17 cellular contexts compared by ENCODE assay signal in the genomic region with DNA sequence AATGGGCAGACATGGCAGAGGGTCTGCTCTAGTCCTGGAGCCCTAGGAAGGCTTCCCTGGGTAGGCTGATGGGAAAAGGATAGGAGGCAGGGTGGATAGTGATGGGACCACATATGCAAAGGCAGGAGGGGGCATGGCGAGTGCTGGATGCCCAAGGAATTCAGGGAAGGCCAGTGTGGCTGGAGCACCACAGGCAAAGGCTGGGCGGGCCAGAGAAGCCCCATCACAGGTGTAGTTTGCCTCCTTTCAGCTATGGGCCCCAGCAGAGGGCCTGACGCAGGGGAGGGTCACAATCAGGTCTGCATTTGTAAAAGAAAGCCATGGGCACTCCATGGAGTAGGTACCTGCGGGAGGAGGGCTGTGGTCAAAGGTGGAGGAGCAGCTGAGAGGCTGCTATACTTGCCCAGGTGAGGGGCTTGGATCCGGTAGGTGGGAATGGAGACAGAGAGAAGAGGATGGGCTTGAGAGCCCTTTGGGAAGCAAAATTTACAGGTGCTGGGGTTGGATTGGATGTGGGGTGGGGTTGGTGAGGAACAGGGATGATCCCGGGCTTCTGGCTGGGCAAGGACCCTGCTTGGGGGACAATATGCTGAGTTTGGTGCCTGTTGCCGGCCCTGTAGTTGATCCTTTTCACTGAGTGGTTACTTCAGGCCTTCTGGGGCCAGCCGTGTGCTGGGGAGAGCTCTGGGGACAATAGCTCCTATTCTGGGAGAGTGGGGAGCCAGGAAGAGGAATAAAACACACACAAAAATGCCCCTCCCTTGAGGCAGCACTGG. TPM values are rescaled to one million over a fixed set of nuclear protein-coding genes. Genes with fewer than 3 reads are reported as not detected.
DNase-seq lines count a peak whose midpoint lies in the region; ATAC-seq and TF ChIP-seq lines count a peak whose summit lies in the region.
"Had no signal": no experiment of that assay in that cellular context is flagged by ENCODE, and none has a peak within 500 bp of the region (broad histone marks: within the 10 kb centered on the region; RNA-seq: fewer than 3 reads in every experiment).

No MANE protein-coding gene starts in this region.

- H3K4me1 ChIP-seq in HUES48 (ENCODE audit: control insufficient read depth, insufficient read depth, low read length) (peaks cover 64% of the 10 kb centered on the region), hepatocyte (ENCODE audit: insufficient read depth) (peaks cover 72% of the 10 kb centered on the region), trophoblast cell (ENCODE audit: control insufficient read depth in 1 of 2, insufficient read depth in 2 of 2, low read length in 2 of 2) (peaks cover 70 to 79% of the 10 kb centered on the region in 2 experiments)

- peak overlapping the region; percentile 97 for H2AK5ac ChIP-seq in trophoblast cell (ENCODE audit: low read length)

- 93% methylated on average over 8 of the region's 8 CpGs for WGBS in hepatocyte (ENCODE audit: low lambda C conversion rate, missing lambda C conversion rate)
- WGBS in trophoblast cell (ENCODE audit: extremely low coverage, insufficient coverage, insufficient read length): no CpG with 5 or more reads among the region's 8 CpGs

- no peak overlapping the region for H3K27ac Mint-ChIP-seq in activated CD4-positive, alpha-beta T cell treated with anti-CD3 and anti-CD28 coated beads, Interleukin-2, amount 10 ng/mL, durations not matched to agents 24 days and 14 days
- H3K27ac Mint-ChIP-seq in activated CD4-positive, alpha-beta T cell treated with anti-CD3 and anti-CD28 coated beads for 36 hours: no peak overlapping the region
- H3K27ac Mint-ChIP-seq: stimulated activated naive B cell treated with anti-CD40 and anti-IgM and Interleukin-4, amounts not matched to agents 10 μg/mL and 1 μg/mL and 100 μg/mL, for 72 hours had no signal

- ATAC-seq in GM18519 (IDR thresholded peaks at IDR 0.05; ENCODE audit: low FRiP score, unreplicated experiment) (no peak), HG03097 (IDR thresholded peaks at IDR 0.05; ENCODE audit: low FRiP score, unreplicated experiment) (no peak)
- no peak for ATAC-seq in activated CD4-positive, alpha-beta T cell treated with anti-CD3 and anti-CD28 coated beads for 36 hours
- ATAC-seq: stimulated activated naive B cell treated with anti-CD40 and anti-IgM and Interleukin-4, amounts not matched to agents 10 μg/mL and 1 μg/mL and 100 μg/mL, for 72 hours had no signal

- H2AFZ ChIP-seq in hepatocyte (no peak overlapping the region), trophoblast cell (ENCODE audit: insufficient read depth, low read length, poor library complexity) (peak overlapping the region; percentile 37)

- H3K79me2 ChIP-seq in hepatocyte (no peaks in the 10 kb centered on the region), trophoblast cell (ENCODE audit: control insufficient read depth, insufficient read depth, low read length, poor library complexity) (peaks cover 10% of the 10 kb centered on the region)

- peak overlapping the region; percentile 1 for H3K4ac ChIP-seq in trophoblast cell (ENCODE audit: low read depth, low read length)

- peak overlapping the region; percentile 37 for H4K8ac ChIP-seq in trophoblast cell (ENCODE audit: low read depth, low read length)

- intact Hi-C loops in activated CD4-positive, alpha-beta T cell treated with anti-CD3 and anti-CD28 coated beads, Interleukin-2, amount 10 ng/mL, durations not matched to agents 24 days and 14 days (cut with micrococcal nuclease): no loop called here
- intact Hi-C loops in activated CD4-positive, alpha-beta T cell treated with anti-CD3 and anti-CD28 coated beads for 36 hours (cut with DNase I, micrococcal nuclease): no loop called here

- no peak overlapping the region for H3K9ac ChIP-seq in HUES48 (ENCODE audit: low read depth, low read length)
- no peak overlapping the region for H3K9ac ChIP-seq in trophoblast cell (ENCODE audit: low read length)
- H3K9ac ChIP-seq: KMS-11 had no signal

- H3K4me3 Mint-ChIP-seq in activated CD4-positive, alpha-beta T cell treated with anti-CD3 and anti-CD28 coated beads, Interleukin-2, amount 10 ng/mL, durations not matched to agents 24 days and 14 days: no peak overlapping the region
- no peak overlapping the region for H3K4me3 Mint-ChIP-seq in activated CD4-positive, alpha-beta T cell treated with anti-CD3 and anti-CD28 coated beads for 36 hours
- H3K4me3 Mint-ChIP-seq: stimulated activated naive B cell treated with anti-CD40 and anti-IgM and Interleukin-4, amounts not matched to agents 10 μg/mL and 1 μg/mL and 100 μg/mL, for 72 hours had no signal

- no peaks in the 10 kb centered on the region for H4K20me1 ChIP-seq in hepatocyte (ENCODE audit: insufficient read depth, poor library complexity, severe bottlenecking)

- peak overlapping the region; percentile 95 for H2BK12ac ChIP-seq in trophoblast cell (ENCODE audit: low read length)

- TF ChIP-seq CTCF in AG04450 (IDR thresholded peaks at IDR 0.05; ENCODE audit: low read depth, low read length): no peak
- TF ChIP-seq CTCF in hepatocyte (IDR thresholded peaks at IDR 0.05; ENCODE audit: poor library complexity): no peak

- H3K79me1 ChIP-seq in trophoblast cell (ENCODE audit: low read length): peaks cover 74% of the 10 kb centered on the region

- H3K18ac ChIP-seq in trophoblast cell (ENCODE audit: low read length): peak overlapping the region; percentile 12

- H4K12ac ChIP-seq in trophoblast cell (ENCODE audit: low read depth, low read length): no peak overlapping the region

- H3K4me3 ChIP-seq in AG04450 (ENCODE audit: low read depth, low read length) (no peak overlapping the region), HUES48 (ENCODE audit: low read depth, low read length) (no peak overlapping the region), hepatocyte (no peak overlapping the region), trophoblast cell (ENCODE audit: low read depth, low read length) (no peak overlapping the region)

- no peaks in the 10 kb centered on the region for H3K9me2 ChIP-seq in hepatocyte (replicated peaks; ENCODE audit: insufficient read depth)

- H2BK120ac ChIP-seq in trophoblast cell (ENCODE audit: insufficient read depth, low read length, poor library complexity): peak overlapping the region; percentile 88

- H3K27me3 ChIP-seq in AG04450 (ENCODE audit: control insufficient read depth, insufficient read depth, low read length): no peaks in the 10 kb centered on the region
- H3K27me3 ChIP-seq in HUES48 (ENCODE audit: control insufficient read depth, insufficient read depth, low read length): peaks cover 6% of the 10 kb centered on the region; the same call in 1 of the 2 replicates
- no peaks in the 10 kb centered on the region for H3K27me3 ChIP-seq in hepatocyte
- no peaks in the 10 kb centered on the region for H3K27me3 ChIP-seq in trophoblast cell (ENCODE audit: insufficient read depth, low read length)

- no peak overlapping the region for H3K23ac ChIP-seq in trophoblast cell (ENCODE audit: low read length)

- H3K9me3 ChIP-seq in AG04450 (ENCODE audit: control insufficient read depth, insufficient read depth, low read length) (no peaks in the 10 kb centered on the region), HUES48 (ENCODE audit: control insufficient read depth, insufficient read depth, low read length) (no peaks in the 10 kb centered on the region), hepatocyte (ENCODE audit: low read depth) (no peaks in the 10 kb centered on the region), trophoblast cell (ENCODE audit: insufficient read depth, low read depth, low read length) (no peaks in the 10 kb centered on the region)

- no peaks in the 10 kb centered on the region for H3K36me3 Mint-ChIP-seq in activated CD4-positive, alpha-beta T cell treated with anti-CD3 and anti-CD28 coated beads, Interleukin-2, amount 10 ng/mL, durations not matched to agents 24 days and 14 days (ENCODE audit: low read depth)
- no peaks in the 10 kb centered on the region for H3K36me3 Mint-ChIP-seq in activated CD4-positive, alpha-beta T cell treated with anti-CD3 and anti-CD28 coated beads for 36 hours (ENCODE audit: low read depth)
- H3K36me3 Mint-ChIP-seq: stimulated activated naive B cell treated with anti-CD40 and anti-IgM and Interleukin-4, amounts not matched to agents 10 μg/mL and 1 μg/mL and 100 μg/mL, for 72 hours had no signal

- peak overlapping the region; percentile 96 for H4K91ac ChIP-seq in trophoblast cell (ENCODE audit: low read depth, low read length)

- H3K14ac ChIP-seq in trophoblast cell (ENCODE audit: low read length): peak overlapping the region; percentile 89

- no peaks in the 10 kb centered on the region for H3K9me3 Mint-ChIP-seq in activated CD4-positive, alpha-beta T cell treated with anti-CD3 and anti-CD28 coated beads, Interleukin-2, amount 10 ng/mL, durations not matched to agents 24 days and 14 days
- H3K9me3 Mint-ChIP-seq in activated CD4-positive, alpha-beta T cell treated with anti-CD3 and anti-CD28 coated beads for 36 hours (ENCODE audit: low read depth): no peaks in the 10 kb centered on the region
- H3K9me3 Mint-ChIP-seq: stimulated activated naive B cell treated with anti-CD40 and anti-IgM and Interleukin-4, amounts not matched to agents 10 μg/mL and 1 μg/mL and 100 μg/mL, for 72 hours had no signal

- H3K27ac ChIP-seq in AG04450 (ENCODE audit: low read depth, low read length): peak overlapping the region; percentile 100
- peak overlapping the region; percentile 48 for H3K27ac ChIP-seq in HUES48 (ENCODE audit: low read depth, low read length)
- peak overlapping the region; percentile 94 for H3K27ac ChIP-seq in hepatocyte
- peak overlapping the region; percentile 89 for H3K27ac ChIP-seq in trophoblast cell (ENCODE audit: low read depth, low read length)
- H3K27ac ChIP-seq: KMS-11 had no signal

- H2BK5ac ChIP-seq in trophoblast cell (ENCODE audit: low read depth, low read length, poor library complexity): peak overlapping the region; percentile 86

- CTCF ChIA-PET in AG04450 (lab: Charles Lee): interaction anchor here (0.6 to 2.1 kb wide), 2 partner anchors 11 to 84 kb away, joined by 3 to 5 read pairs; no protein-coding TSS in a partner anchor
- CTCF ChIA-PET in activated CD4-positive, alpha-beta T cell treated with anti-CD3 and anti-CD28 coated beads for 36 hours (lab: Charles Lee): interaction anchor here (1.1 to 1.3 kb wide), 3 partner anchors 29 to 89 kb away, joined by 3 to 6 read pairs (median 4); no protein-coding TSS in a partner anchor

- H3K27me3 Mint-ChIP-seq in activated CD4-positive, alpha-beta T cell treated with anti-CD3 and anti-CD28 coated beads, Interleukin-2, amount 10 ng/mL, durations not matched to agents 24 days and 14 days: peaks cover 60% of the 10 kb centered on the region
- peaks cover 33% of the 10 kb centered on the region for H3K27me3 Mint-ChIP-seq in activated CD4-positive, alpha-beta T cell treated with anti-CD3 and anti-CD28 coated beads for 36 hours

- peaks cover 8% of the 10 kb centered on the region for H3K4me1 Mint-ChIP-seq in activated CD4-positive, alpha-beta T cell treated with anti-CD3 and anti-CD28 coated beads, Interleukin-2, amount 10 ng/mL, durations not matched to agents 24 days and 14 days
- peaks cover 14% of the 10 kb centered on the region for H3K4me1 Mint-ChIP-seq in activated CD4-positive, alpha-beta T cell treated with anti-CD3 and anti-CD28 coated beads for 36 hours

- H3K4me2 ChIP-seq in hepatocyte: peak overlapping the region; percentile 48
- H3K4me2 ChIP-seq in trophoblast cell (ENCODE audit: low read length): no peak overlapping the region
- H3K4me2 ChIP-seq: KMS-11 had no signal

- POLR2A ChIA-PET in AG04450 (lab: Yijun Ruan, JAX): interaction anchor here (1.3 to 14.8 kb wide), 8 partner anchors 4 to 62 kb away, joined by 3 to 726 read pairs (median 148); partner anchors contain the start of genes COL1A1 and TMEM92
- POLR2A ChIA-PET in activated CD4-positive, alpha-beta T cell treated with anti-CD3 and anti-CD28 coated beads for 36 hours (lab: Charles Lee): no interaction called here

- DNase-seq in AG04450 (ENCODE audit: low read depth, low spot score) (no peak), hepatocyte (ENCODE audit: low spot score) (peak; percentile 11), trophoblast cell (no peak)
- no peak for DNase-seq in activated CD4-positive, alpha-beta T cell treated with anti-CD3 and anti-CD28 coated beads, Interleukin-2, amount 10 ng/mL, durations not matched to agents 24 days and 14 days
- DNase-seq in activated CD4-positive, alpha-beta T cell treated with anti-CD3 and anti-CD28 coated beads for 36 hours: no peak
- DNase-seq: activated naive CD4-positive, alpha-beta T cell; Calu3; NCI-H345; stimulated activated naive B cell treated with anti-CD40 and anti-IgM and Interleukin-4, amounts not matched to agents 10 μg/mL and 1 μg/mL and 100 μg/mL, for 72 hours had no signal

- H3K36me3 ChIP-seq in HUES48 (ENCODE audit: control insufficient read depth, insufficient read depth, low read length) (no peaks in the 10 kb centered on the region), hepatocyte (replicated peaks; ENCODE audit: insufficient read depth, low read depth) (no peaks in the 10 kb centered on the region), trophoblast cell (ENCODE audit: control insufficient read depth in 1 of 2, insufficient read depth in 2 of 2, low read length in 2 of 2) (no peaks in the 10 kb centered on the region)

RNA-seq across cellular contexts. Expression of gene COL1A1, which starts 6.5 kb away (rescaled TPM):
- polyA plus RNA-seq in AG04450 (2011; rRNA removed) (1,356 and 3,120 TPM in 2 replicates), hepatocyte (5,822 and 6,071 TPM in 2 replicates)
- 2,155 and 4,267 TPM in 2 replicates for polyA minus RNA-seq in AG04450 (2011; rRNA and poly(A)+ RNA removed)
- 351 and 1,063 TPM in 2 replicates for total RNA-seq in hepatocyte
- polyA plus RNA-seq in trophoblast cell (2013): 548 and 582 TPM in 2 replicates
- 1.6 and 2.0 TPM in 2 replicates for total RNA-seq in activated CD4-positive, alpha-beta T cell treated with anti-CD3 and anti-CD28 coated beads, Interleukin-2, amount 10 ng/mL, durations not matched to agents 24 days and 14 days
- under 1 TPM; 0.55 to 0.70 TPM for total RNA-seq in activated CD4-positive, alpha-beta T cell treated with anti-CD3 and anti-CD28 coated beads for 36 hours

RNA-seq across cellular contexts. Expression of gene SGCA, which starts 42.2 kb away (rescaled TPM):
- polyA plus RNA-seq in AG04450 (2011; rRNA removed): 0.16 and 0.21 TPM in 2 replicates
- polyA minus RNA-seq in AG04450 (2011; rRNA and poly(A)+ RNA removed): not detected in 2 replicates
- 0.37 TPM in 1 of 2 replicates, not detected in the other for total RNA-seq in hepatocyte
- polyA plus RNA-seq in hepatocyte: 0.83 and 2.2 TPM in 2 replicates
- polyA plus RNA-seq in trophoblast cell (2013): not detected in 2 replicates
- total RNA-seq in activated CD4-positive, alpha-beta T cell treated with anti-CD3 and anti-CD28 coated beads, Interleukin-2, amount 10 ng/mL, durations not matched to agents 24 days and 14 days: 0.30 TPM in 1 of 2 replicates, not detected in the other
- total RNA-seq in activated CD4-positive, alpha-beta T cell treated with anti-CD3 and anti-CD28 coated beads for 36 hours: under 1 TPM in 1 of 2 experiments, not detected in 1; 0.26 TPM
- total RNA-seq: activated CD8-positive, alpha-beta memory T cell treated with anti-CD3 and anti-CD28 coated beads for 36 hours; Calu3; frontal cortex; SK-MEL-5 had no signal
- polyA plus RNA-seq: keratinocyte had no signal

RNA-seq across cellular contexts. Expression of gene PPP1R9B, which starts 57.5 kb away (rescaled TPM):
- polyA plus RNA-seq in AG04450 (2011; rRNA removed): 17.6 and 18.2 TPM in 2 replicates
- polyA minus RNA-seq in AG04450 (2011; rRNA and poly(A)+ RNA removed): 35.7 and 42.5 TPM in 2 replicates
- total RNA-seq in hepatocyte: 22.5 and 26.2 TPM in 2 replicates
- 5.1 and 6.7 TPM in 2 replicates for polyA plus RNA-seq in hepatocyte
- polyA plus RNA-seq in trophoblast cell (2013): 23.2 and 23.4 TPM in 2 replicates
- 90.1 and 91.3 TPM in 2 replicates for total RNA-seq in activated CD4-positive, alpha-beta T cell treated with anti-CD3 and anti-CD28 coated beads, Interleukin-2, amount 10 ng/mL, durations not matched to agents 24 days and 14 days
- total RNA-seq in activated CD4-positive, alpha-beta T cell treated with anti-CD3 and anti-CD28 coated beads for 36 hours: 10 to 100 TPM; 61.1 to 64.0 TPM

Comparison
In these comparisons a context has a peak if more than half of its experiments do, and no peak if none do; other contexts are left out.
1. H3K27ac ChIP-seq: peak in every context shown above with its lines; median percentile 100 in AG04450; 94 in hepatocyte; 89 in trophoblast cell; 48 in HUES48.
2. RNA of gene COL1A1, which starts 6.5 kb away (total RNA-seq): 351 to 1,063 TPM in hepatocyte; 1.6 to 2.0 TPM in activated CD4-positive, alpha-beta T cell treated with anti-CD3 and anti-CD28 coated beads, Interleukin-2, amount 10 ng/mL, durations not matched to agents 24 days and 14 days and 0.55 to 0.70 TPM in activated CD4-positive, alpha-beta T cell treated with anti-CD3 and anti-CD28 coated beads for 36 hours; every median in the first group is over 100 times any median in the second.